22 cellular contexts compared by ENCODE assay signal in the genomic region with DNA sequence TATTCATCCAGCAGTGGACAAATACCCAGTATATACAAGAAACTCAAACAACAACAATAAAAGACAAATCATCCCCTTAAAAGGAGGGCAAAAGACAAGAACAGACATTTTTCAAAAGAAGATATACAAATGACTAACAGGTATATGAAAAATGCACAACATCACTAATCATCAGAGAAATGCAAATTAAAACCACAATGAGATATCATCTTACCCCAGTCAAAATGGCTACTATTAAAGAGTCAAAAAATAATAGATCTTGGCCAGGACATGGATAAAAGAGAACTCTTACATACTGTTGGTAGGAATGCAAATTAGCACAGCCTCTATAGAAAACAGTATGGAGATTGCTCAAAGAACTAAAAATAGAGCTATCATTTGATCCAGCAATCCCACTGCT. TPM values are rescaled to one million over a fixed set of nuclear protein-coding genes. Genes with fewer than 3 reads are reported as not detected.
DNase-seq lines count a peak whose midpoint lies in the region; ATAC-seq and TF ChIP-seq lines count a peak whose summit lies in the region.
"Had no signal": no experiment of that assay in that cellular context is flagged by ENCODE, and none has a peak within 500 bp of the region (broad histone marks: within the 10 kb centered on the region; RNA-seq: fewer than 3 reads in every experiment).

No MANE protein-coding gene starts in this region.

- peaks cover 92% of the 10 kb centered on the region for H3K36me3 ChIP-seq in DOHH2 (ENCODE audit: control insufficient read depth, low read length)

- TF ChIP-seq CTCF in DOHH2 (IDR thresholded peaks at IDR 0.05; ENCODE audit: low read depth, low read length, poor library complexity, severe bottlenecking) = no peak

- H3K9me3 Mint-ChIP-seq in activated T-cell treated with anti-CD3 and anti-CD28 coated beads, Interleukin-2, amount 50 U/mL, for 24 hours = no peaks in the 10 kb centered on the region
- H3K9me3 Mint-ChIP-seq in activated naive CD8-positive, alpha-beta T cell (ENCODE audit: low read depth) = no peaks in the 10 kb centered on the region
- no peaks in the 10 kb centered on the region for H3K9me3 Mint-ChIP-seq in naive thymus-derived CD8-positive, alpha-beta T cell
- H3K9me3 Mint-ChIP-seq: endodermal cell, neural progenitor cell had no signal

- H3K9me2 ChIP-seq in DOHH2 (replicated peaks; ENCODE audit: control insufficient read depth, low read length) = no peaks in the 10 kb centered on the region

- H3K36me3 Mint-ChIP-seq in activated T-cell treated with anti-CD3 and anti-CD28 coated beads, Interleukin-2, amount 50 U/mL, for 24 hours (ENCODE audit: low read depth) = peaks cover 89% of the 10 kb centered on the region
- H3K36me3 Mint-ChIP-seq in activated naive CD8-positive, alpha-beta T cell = peaks cover 4% of the 10 kb centered on the region
- peaks cover 2 to 80% (median 8%) of the 10 kb centered on the region in 3 donors for H3K36me3 Mint-ChIP-seq in naive thymus-derived CD8-positive, alpha-beta T cell

- peaks cover 6% of the 10 kb centered on the region; the same call in 1 of the 2 replicates for H3F3A ChIP-seq in DOHH2 (ENCODE audit: control insufficient read depth, insufficient read depth)

- peak overlapping the region; percentile 82 for H3K27ac Mint-ChIP-seq in activated T-cell treated with anti-CD3 and anti-CD28 coated beads, Interleukin-2, amount 50 U/mL, for 24 hours
- peak overlapping the region; percentile 6 for H3K27ac Mint-ChIP-seq in activated naive CD8-positive, alpha-beta T cell
- H3K27ac Mint-ChIP-seq in naive thymus-derived CD8-positive, alpha-beta T cell = peak overlapping the region in 6 of 10 donors; percentile 3 to 70 (median 22)
- H3K27ac Mint-ChIP-seq: endodermal cell, neural progenitor cell had no signal

- no peaks in the 10 kb centered on the region for H3K27me3 ChIP-seq in DOHH2 (ENCODE audit: control insufficient read depth, low read length)
- H3K27me3 ChIP-seq: neural progenitor cell, pancreas had no signal

- peaks cover 28% of the 10 kb centered on the region for H3K79me2 ChIP-seq in DOHH2 (ENCODE audit: control insufficient read depth, low read length)

- 0 out of 2 replicates have a peak overlapping the region, but pooled peaks have one; percentile 38 for H3K27ac ChIP-seq in DOHH2 (ENCODE audit: low read depth, low read length)
- H3K27ac ChIP-seq: KMS-11, neural progenitor cell, pancreas, PC-9, SK-N-MC, skin epidermis, thoracic aorta had no signal

- H3K4me3 Mint-ChIP-seq in activated T-cell treated with anti-CD3 and anti-CD28 coated beads, Interleukin-2, amount 50 U/mL, for 24 hours = no peak overlapping the region
- no peak overlapping the region for H3K4me3 Mint-ChIP-seq in activated naive CD8-positive, alpha-beta T cell
- H3K4me3 Mint-ChIP-seq in naive thymus-derived CD8-positive, alpha-beta T cell = no peak overlapping the region
- H3K4me3 Mint-ChIP-seq: endodermal cell, neural progenitor cell had no signal

- H4K20me1 ChIP-seq in DOHH2 (ENCODE audit: control insufficient read depth, insufficient read depth, low read depth, low read length) = no peaks in the 10 kb centered on the region

- H3K9me3 ChIP-seq in DOHH2 (ENCODE audit: control insufficient read depth, insufficient read depth, low read length) = no peaks in the 10 kb centered on the region
- H3K9me3 ChIP-seq: pancreas, thoracic aorta had no signal

- H3K4me2 ChIP-seq in DOHH2 (ENCODE audit: low read length) = peak overlapping the region; percentile 60
- H3K4me2 ChIP-seq: KMS-11, neural progenitor cell, PC-9 had no signal

- H3K27me3 Mint-ChIP-seq in activated T-cell treated with anti-CD3 and anti-CD28 coated beads, Interleukin-2, amount 50 U/mL, for 24 hours = no peaks in the 10 kb centered on the region
- no peaks in the 10 kb centered on the region for H3K27me3 Mint-ChIP-seq in activated naive CD8-positive, alpha-beta T cell
- no peaks in the 10 kb centered on the region for H3K27me3 Mint-ChIP-seq in naive thymus-derived CD8-positive, alpha-beta T cell

- POLR2A ChIA-PET in naive thymus-derived CD8-positive, alpha-beta T cell (lab: Charles Lee) = no interaction called here

- H3K4me1 ChIP-seq in DOHH2 (ENCODE audit: control insufficient read depth, low read length) = peaks cover 54% of the 10 kb centered on the region
- H3K4me1 ChIP-seq: neural progenitor cell, pancreas had no signal

- ATAC-seq in naive thymus-derived CD8-positive, alpha-beta T cell = no peak
- ATAC-seq: left lobe of liver, pancreas had no signal

- no peak for DNase-seq in activated T-cell treated with anti-CD3 and anti-CD28 coated beads, Interleukin-2, amount 50 U/mL, for 24 hours
- DNase-seq in activated T-cell treated with anti-CD3 and anti-CD28 coated beads, Interleukin-2, amount 50 U/mL, for 48 hours = no peak
- DNase-seq in naive thymus-derived CD8-positive, alpha-beta T cell = no peak
- DNase-seq in amniotic stem cell (lab: John Stamatoyannopoulos, UW) (no peak), COLO668 (lab: John Stamatoyannopoulos, UW; ENCODE audit: unreplicated experiment) (no peak)
- DNase-seq: activated CD4-positive, CD25-positive, alpha-beta regulatory T cell treated with anti-CD3 and anti-CD28 coated beads, Interleukin-2, amount 50 U/mL, for 72 hours; dermis blood vessel endothelial cell; endodermal cell; HCEC 1CT; NCI-H2029 treated with DMSO at 0.1 percent for 48 hours; NCI-H69; pancreas; PC-9; stimulated activated naive CD4-positive, alpha-beta T cell had no signal

- no peak overlapping the region for H3K4me3 ChIP-seq in DOHH2 (ENCODE audit: low read length)
- H3K4me3 ChIP-seq: neural progenitor cell, pancreas, PC-9, SK-N-MC, skin epidermis, thoracic aorta had no signal

- H3K4me1 Mint-ChIP-seq in activated T-cell treated with anti-CD3 and anti-CD28 coated beads, Interleukin-2, amount 50 U/mL, for 24 hours (ENCODE audit: low read depth) = peaks cover 26% of the 10 kb centered on the region
- peaks cover 15% of the 10 kb centered on the region for H3K4me1 Mint-ChIP-seq in activated naive CD8-positive, alpha-beta T cell (ENCODE audit: low read depth)
- peaks cover 8 to 13% (median 12%) of the 10 kb centered on the region in 4 donors for H3K4me1 Mint-ChIP-seq in naive thymus-derived CD8-positive, alpha-beta T cell
- H3K4me1 Mint-ChIP-seq: endodermal cell, neural progenitor cell had no signal

RNA-seq across cellular contexts. Expression of gene DHX36, which starts 16.9 kb away (rescaled TPM):
- total RNA-seq in naive thymus-derived CD8-positive, alpha-beta T cell = 100 to 1,000 TPM; 117 to 121 TPM
- 10 to 100 TPM; 15.2 to 16.6 (median 15.6) TPM for polyA plus RNA-seq in naive thymus-derived CD8-positive, alpha-beta T cell

Comparison
In these comparisons a context has a peak if more than half of its experiments do, and no peak if none do; other contexts are left out.
1. H3K27ac Mint-ChIP-seq: peak in every context shown above with its lines; median percentile 82 in activated T-cell treated with anti-CD3 and anti-CD28 coated beads, Interleukin-2, amount 50 U/mL, for 24 hours; 22 in naive thymus-derived CD8-positive, alpha-beta T cell; 6 in activated naive CD8-positive, alpha-beta T cell.